In the genomic region with DNA sequence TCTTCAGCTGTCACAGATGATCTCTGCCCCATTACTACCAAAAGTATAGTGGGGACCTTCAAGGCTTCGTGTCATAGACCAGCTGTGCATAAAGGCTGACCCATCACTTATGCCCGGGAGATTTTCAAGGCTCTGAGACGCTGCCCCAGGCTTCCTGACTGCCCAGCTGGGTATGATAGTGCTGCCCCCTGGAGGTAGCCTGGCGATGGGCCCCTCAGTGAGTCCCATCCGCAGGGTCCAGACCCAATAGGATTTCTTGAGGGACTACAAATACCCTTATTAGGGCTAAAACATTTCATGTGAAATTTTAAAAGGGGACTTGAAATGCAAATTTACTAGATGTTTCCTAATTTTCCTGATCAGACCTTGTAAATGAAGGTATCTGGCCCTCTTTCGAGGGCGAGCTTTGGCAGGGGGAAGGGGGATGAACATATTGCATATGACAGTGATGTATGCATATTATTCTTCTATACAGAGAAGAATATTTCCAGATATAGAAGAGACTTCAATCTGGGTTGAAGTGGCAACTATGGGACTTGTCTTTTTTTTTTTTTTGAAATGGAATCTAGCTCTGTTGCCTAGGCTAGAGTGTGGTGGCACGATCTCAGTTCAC, we compare ENCODE assay signal across 9 cellular contexts. TPM values are rescaled to one million over a fixed set of nuclear protein-coding genes. Genes with fewer than 3 reads are reported as not detected.
DNase-seq lines count a peak whose midpoint lies in the region; ATAC-seq and TF ChIP-seq lines count a peak whose summit lies in the region.
"Had no signal": no experiment of that assay in that cellular context is flagged by ENCODE, and none has a peak within 500 bp of the region (broad histone marks: within the 10 kb centered on the region; RNA-seq: fewer than 3 reads in every experiment).

No MANE protein-coding gene starts in this region.

- TF ChIP-seq CTCF in GM12872 (IDR thresholded peaks at IDR 0.05; ENCODE audit: insufficient read depth, low read depth, low read length) (peak; percentile 86), OCI-LY1 (IDR thresholded peaks at IDR 0.05; ENCODE audit: low read length) (peak; percentile 93), hepatocyte (IDR thresholded peaks at IDR 0.05; ENCODE audit: poor library complexity) (peak; percentile 27)

- H3K27ac ChIP-seq in OCI-LY1 (ENCODE audit: low read depth, low read length, poor library complexity, severe bottlenecking), result no peak overlapping the region
- no peak overlapping the region for H3K27ac ChIP-seq in hepatocyte
- H3K27ac ChIP-seq: SK-N-MC had no signal

- 77% methylated on average over 8 of the region's 8 CpGs for WGBS in hepatocyte (ENCODE audit: low lambda C conversion rate, missing lambda C conversion rate)

- DNase-seq in activated T-helper 1 cell treated with anti-CD3 and anti-CD28 coated beads, Interleukin-2, amount 50 U/mL, for 16 hours (ENCODE audit: low read depth in 1 of 2, low spot score in 1 of 2), result peak; percentile 58
- DNase-seq in hepatocyte (ENCODE audit: low spot score), result no peak
- peak; percentile 52 for DNase-seq in stimulated activated CD8-positive, alpha-beta memory T cell treated with anti-CD3 and anti-CD28 coated beads, Interleukin-15, amount 100 ng/mL, for 24 hours (ENCODE audit: low read depth)
- no peak for DNase-seq in HPDE6-E6E7 (ENCODE audit: extremely low spot score)
- no peak for DNase-seq in dedifferentiated amniotic fluid mesenchymal stem cell (ENCODE audit: extremely low spot score)

- H3K4me1 ChIP-seq in OCI-LY1 (ENCODE audit: insufficient read depth, low read length, severe bottlenecking) (peaks cover 16% of the 10 kb centered on the region), hepatocyte (ENCODE audit: insufficient read depth) (no peaks in the 10 kb centered on the region)

- H4K20me1 ChIP-seq in OCI-LY1 (ENCODE audit: insufficient read depth, low read length), result no peaks in the 10 kb centered on the region
- H4K20me1 ChIP-seq in hepatocyte (ENCODE audit: insufficient read depth, poor library complexity, severe bottlenecking), result no peaks in the 10 kb centered on the region

- no peaks in the 10 kb centered on the region for H3K9me2 ChIP-seq in OCI-LY1 (ENCODE audit: low read depth, low read length)
- H3K9me2 ChIP-seq in hepatocyte (replicated peaks; ENCODE audit: insufficient read depth), result no peaks in the 10 kb centered on the region

- H2AFZ ChIP-seq in OCI-LY1 (ENCODE audit: low read length), result no peak overlapping the region
- no peak overlapping the region for H2AFZ ChIP-seq in hepatocyte

- H3K4me2 ChIP-seq in OCI-LY1 (ENCODE audit: low read length), result no peak overlapping the region
- no peak overlapping the region for H3K4me2 ChIP-seq in hepatocyte

- no peaks in the 10 kb centered on the region for H3F3A ChIP-seq in OCI-LY1 (ENCODE audit: insufficient read depth, low read length)

- H3K4me3 ChIP-seq in OCI-LY1 (ENCODE audit: low read depth, low read length, poor library complexity, severe bottlenecking) (no peak overlapping the region), hepatocyte (no peak overlapping the region)
- H3K4me3 ChIP-seq: SK-N-MC had no signal

- H3K9me3 ChIP-seq in OCI-LY1 (ENCODE audit: low read length) (no peaks in the 10 kb centered on the region), hepatocyte (ENCODE audit: low read depth) (no peaks in the 10 kb centered on the region)

- ATAC-seq in HG03565 (IDR thresholded peaks at IDR 0.05; ENCODE audit: unreplicated experiment), result no peak

- no peak overlapping the region for H3K9ac ChIP-seq in OCI-LY1 (ENCODE audit: low read length)

- H3K27me3 ChIP-seq in OCI-LY1 (ENCODE audit: insufficient read depth, low read length) (no peaks in the 10 kb centered on the region), hepatocyte (no peaks in the 10 kb centered on the region)

- H3K36me3 ChIP-seq in OCI-LY1 (ENCODE audit: insufficient read depth, low read length) (no peaks in the 10 kb centered on the region), hepatocyte (replicated peaks; ENCODE audit: insufficient read depth, low read depth) (no peaks in the 10 kb centered on the region)

- no peaks in the 10 kb centered on the region for H3K79me2 ChIP-seq in OCI-LY1 (ENCODE audit: insufficient read depth, low read length)
- no peaks in the 10 kb centered on the region for H3K79me2 ChIP-seq in hepatocyte

RNA-seq across cellular contexts. Expression of a gene that starts 11.7 kb away (rescaled TPM):
- 0.97 and 2.6 TPM in 2 replicates for total RNA-seq in hepatocyte
- 0.71 and 0.88 TPM in 2 replicates for polyA plus RNA-seq in hepatocyte

RNA-seq across cellular contexts. Expression of a gene that starts 12.8 kb away (rescaled TPM):
- 22.9 and 23.3 TPM in 2 replicates for total RNA-seq in hepatocyte
- polyA plus RNA-seq in hepatocyte, result 8.1 and 11.0 TPM in 2 replicates

RNA-seq across cellular contexts. Expression of a gene that starts 36.2 kb away (rescaled TPM):
- total RNA-seq in hepatocyte, result 0.12 TPM in 1 of 2 replicates, not detected in the other
- 1.3 TPM in 1 of 2 replicates, not detected in the other for polyA plus RNA-seq in hepatocyte

RNA-seq across cellular contexts. Expression of a gene that starts 36.8 kb away (rescaled TPM):
- total RNA-seq in hepatocyte, result 0.52 and 0.70 TPM in 2 replicates
- polyA plus RNA-seq in hepatocyte, result 0.52 TPM in 1 of 2 replicates, not detected in the other

Comparison
In these comparisons a context has a peak if more than half of its experiments do, and no peak if none do; other contexts are left out.
1. CTCF ChIP-seq: peak in every context shown above with its lines; median percentile 93 in OCI-LY1; 86 in GM12872; 27 in hepatocyte.
2. DNase-seq: peak in activated T-helper 1 cell treated with anti-CD3 and anti-CD28 coated beads, Interleukin-2, amount 50 U/mL, for 16 hours (2 of 2) and stimulated activated CD8-positive, alpha-beta memory T cell treated with anti-CD3 and anti-CD28 coated beads, Interleukin-15, amount 100 ng/mL, for 24 hours (single experiment); none in hepatocyte (single experiment), HPDE6-E6E7 (single experiment) and dedifferentiated amniotic fluid mesenchymal stem cell (single experiment).